Comparison of ENCODE assay signal across 1 cellular context in the genomic region with DNA sequence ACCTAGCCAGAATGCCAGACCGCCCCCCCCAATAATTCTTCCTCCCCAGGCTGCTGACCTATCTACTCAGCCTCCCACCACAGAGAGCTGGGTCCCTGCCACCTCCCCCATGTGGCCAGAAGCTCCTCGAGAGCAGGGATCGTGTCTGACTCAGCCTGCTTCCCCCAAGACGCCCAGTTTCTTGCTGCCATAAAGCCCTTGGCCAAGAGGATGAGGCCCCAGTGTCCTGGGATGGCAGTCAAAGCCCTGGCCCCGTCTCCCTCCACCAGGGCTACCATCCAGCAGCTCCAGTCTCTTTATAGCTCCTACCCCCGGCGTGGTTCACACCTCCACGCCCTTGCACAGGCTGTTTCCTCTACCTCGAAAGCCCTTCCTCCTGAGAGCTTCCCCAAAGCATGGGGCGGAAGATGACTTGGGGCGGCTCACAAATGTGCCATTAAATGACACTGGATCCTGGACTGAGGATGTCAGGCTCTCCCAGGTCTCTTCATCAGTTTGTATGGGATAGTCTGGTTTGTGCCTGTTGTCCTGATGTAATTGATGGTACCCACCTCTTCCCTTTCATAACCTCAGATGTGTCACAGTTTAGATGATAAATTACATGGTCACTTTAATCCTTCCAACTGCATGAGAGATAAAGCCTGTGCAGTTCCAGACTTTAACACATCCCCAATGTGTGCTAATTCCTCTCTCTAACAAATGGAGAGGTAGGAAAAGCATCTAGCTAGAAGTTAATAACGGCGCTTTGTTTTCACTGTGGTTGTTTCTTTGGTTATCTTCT.
TF ChIP-seq lines count a peak whose summit lies in the region.

No MANE protein-coding gene starts in this region.

TF ChIP-seq in HepG2, 621 proteins besides CTCF, POLR2A, EP300 and RAD21 (continued from another document):
- TF ChIP-seq, protein P1, sequence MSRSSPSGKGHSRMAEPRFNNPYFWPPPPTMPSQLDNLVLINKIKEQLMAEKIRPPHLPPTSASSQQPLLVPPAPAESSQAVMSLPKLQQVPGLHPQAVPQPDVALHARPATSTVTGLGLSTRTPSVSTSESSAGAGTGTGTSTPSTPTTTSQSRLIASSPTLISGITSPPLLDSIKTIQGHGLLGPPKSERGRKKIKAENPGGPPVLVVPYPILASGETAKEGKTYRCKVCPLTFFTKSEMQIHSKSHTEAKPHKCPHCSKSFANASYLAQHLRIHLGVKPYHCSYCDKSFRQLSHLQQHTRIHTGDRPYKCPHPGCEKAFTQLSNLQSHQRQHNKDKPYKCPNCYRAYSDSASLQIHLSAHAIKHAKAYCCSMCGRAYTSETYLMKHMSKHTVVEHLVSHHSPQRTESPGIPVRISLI (CRISPR knock-in tag; IDR thresholded peaks at IDR 0.05; ENCODE audit: borderline replicate concordance): no peak
- TF ChIP-seq RFXANK (CRISPR knock-in tag; IDR thresholded peaks at IDR 0.05) (no peak), U2AF1 (optimal IDR thresholded peaks at IDR 0.05; ENCODE audit: low read depth, low read length) (no peak), ZNF44 (CRISPR knock-in tag; IDR thresholded peaks at IDR 0.05) (no peak), ZNF160 (CRISPR knock-in tag; IDR thresholded peaks at IDR 0.05) (no peak), ZNF501 (CRISPR knock-in tag; IDR thresholded peaks at IDR 0.05) (no peak), ZNF33A (CRISPR knock-in tag; IDR thresholded peaks at IDR 0.05; ENCODE audit: borderline replicate concordance) (no peak), ZBTB3 (CRISPR knock-in tag; IDR thresholded peaks at IDR 0.05; ENCODE audit: borderline replicate concordance, low read depth) (no peak), SSRP1 (CRISPR knock-in tag; IDR thresholded peaks at IDR 0.05) (no peak), ZNF883 (CRISPR knock-in tag; IDR thresholded peaks at IDR 0.05; ENCODE audit: not compliant biosample characterization) (no peak), ONECUT2 (CRISPR knock-in tag; IDR thresholded peaks at IDR 0.05) (no peak), ZNF432 (CRISPR knock-in tag; IDR thresholded peaks at IDR 0.05; ENCODE audit: borderline replicate concordance) (no peak), ZSCAN25 (CRISPR knock-in tag; IDR thresholded peaks at IDR 0.05) (no peak)
- TF ChIP-seq, protein P2, sequence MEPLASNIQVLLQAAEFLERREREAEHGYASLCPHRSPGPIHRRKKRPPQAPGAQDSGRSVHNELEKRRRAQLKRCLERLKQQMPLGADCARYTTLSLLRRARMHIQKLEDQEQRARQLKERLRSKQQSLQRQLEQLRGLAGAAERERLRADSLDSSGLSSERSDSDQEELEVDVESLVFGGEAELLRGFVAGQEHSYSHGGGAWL (CRISPR knock-in tag; IDR thresholded peaks at IDR 0.05): no peak
- TF ChIP-seq, protein P3, sequence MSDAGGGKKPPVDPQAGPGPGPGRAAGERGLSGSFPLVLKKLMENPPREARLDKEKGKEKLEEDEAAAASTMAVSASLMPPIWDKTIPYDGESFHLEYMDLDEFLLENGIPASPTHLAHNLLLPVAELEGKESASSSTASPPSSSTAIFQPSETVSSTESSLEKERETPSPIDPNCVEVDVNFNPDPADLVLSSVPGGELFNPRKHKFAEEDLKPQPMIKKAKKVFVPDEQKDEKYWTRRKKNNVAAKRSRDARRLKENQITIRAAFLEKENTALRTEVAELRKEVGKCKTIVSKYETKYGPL (CRISPR knock-in tag; IDR thresholded peaks at IDR 0.05): no peak
- TF ChIP-seq, protein P4, sequence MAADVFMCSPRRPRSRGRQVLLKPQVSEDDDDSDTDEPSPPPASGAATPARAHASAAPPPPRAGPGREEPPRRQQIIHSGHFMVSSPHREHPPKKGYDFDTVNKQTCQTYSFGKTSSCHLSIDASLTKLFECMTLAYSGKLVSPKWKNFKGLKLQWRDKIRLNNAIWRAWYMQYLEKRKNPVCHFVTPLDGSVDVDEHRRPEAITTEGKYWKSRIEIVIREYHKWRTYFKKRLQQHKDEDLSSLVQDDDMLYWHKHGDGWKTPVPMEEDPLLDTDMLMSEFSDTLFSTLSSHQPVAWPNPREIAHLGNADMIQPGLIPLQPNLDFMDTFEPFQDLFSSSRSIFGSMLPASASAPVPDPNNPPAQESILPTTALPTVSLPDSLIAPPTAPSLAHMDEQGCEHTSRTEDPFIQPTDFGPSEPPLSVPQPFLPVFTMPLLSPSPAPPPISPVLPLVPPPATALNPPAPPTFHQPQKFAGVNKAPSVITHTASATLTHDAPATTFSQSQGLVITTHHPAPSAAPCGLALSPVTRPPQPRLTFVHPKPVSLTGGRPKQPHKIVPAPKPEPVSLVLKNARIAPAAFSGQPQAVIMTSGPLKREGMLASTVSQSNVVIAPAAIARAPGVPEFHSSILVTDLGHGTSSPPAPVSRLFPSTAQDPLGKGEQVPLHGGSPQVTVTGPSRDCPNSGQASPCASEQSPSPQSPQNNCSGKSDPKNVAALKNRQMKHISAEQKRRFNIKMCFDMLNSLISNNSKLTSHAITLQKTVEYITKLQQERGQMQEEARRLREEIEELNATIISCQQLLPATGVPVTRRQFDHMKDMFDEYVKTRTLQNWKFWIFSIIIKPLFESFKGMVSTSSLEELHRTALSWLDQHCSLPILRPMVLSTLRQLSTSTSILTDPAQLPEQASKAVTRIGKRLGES (CRISPR knock-in tag; IDR thresholded peaks at IDR 0.05; ENCODE audit: borderline replicate concordance): no peak
- TF ChIP-seq, protein P5, sequence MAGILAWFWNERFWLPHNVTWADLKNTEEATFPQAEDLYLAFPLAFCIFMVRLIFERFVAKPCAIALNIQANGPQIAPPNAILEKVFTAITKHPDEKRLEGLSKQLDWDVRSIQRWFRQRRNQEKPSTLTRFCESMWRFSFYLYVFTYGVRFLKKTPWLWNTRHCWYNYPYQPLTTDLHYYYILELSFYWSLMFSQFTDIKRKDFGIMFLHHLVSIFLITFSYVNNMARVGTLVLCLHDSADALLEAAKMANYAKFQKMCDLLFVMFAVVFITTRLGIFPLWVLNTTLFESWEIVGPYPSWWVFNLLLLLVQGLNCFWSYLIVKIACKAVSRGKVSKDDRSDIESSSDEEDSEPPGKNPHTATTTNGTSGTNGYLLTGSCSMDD (CRISPR knock-in tag; IDR thresholded peaks at IDR 0.05): no peak
- TF ChIP-seq, protein P6, sequence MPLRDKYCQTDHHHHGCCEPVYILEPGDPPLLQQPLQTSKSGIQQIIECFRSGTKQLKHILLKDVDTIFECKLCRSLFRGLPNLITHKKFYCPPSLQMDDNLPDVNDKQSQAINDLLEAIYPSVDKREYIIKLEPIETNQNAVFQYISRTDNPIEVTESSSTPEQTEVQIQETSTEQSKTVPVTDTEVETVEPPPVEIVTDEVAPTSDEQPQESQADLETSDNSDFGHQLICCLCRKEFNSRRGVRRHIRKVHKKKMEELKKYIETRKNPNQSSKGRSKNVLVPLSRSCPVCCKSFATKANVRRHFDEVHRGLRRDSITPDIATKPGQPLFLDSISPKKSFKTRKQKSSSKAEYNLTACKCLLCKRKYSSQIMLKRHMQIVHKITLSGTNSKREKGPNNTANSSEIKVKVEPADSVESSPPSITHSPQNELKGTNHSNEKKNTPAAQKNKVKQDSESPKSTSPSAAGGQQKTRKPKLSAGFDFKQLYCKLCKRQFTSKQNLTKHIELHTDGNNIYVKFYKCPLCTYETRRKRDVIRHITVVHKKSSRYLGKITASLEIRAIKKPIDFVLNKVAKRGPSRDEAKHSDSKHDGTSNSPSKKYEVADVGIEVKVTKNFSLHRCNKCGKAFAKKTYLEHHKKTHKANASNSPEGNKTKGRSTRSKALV (CRISPR knock-in tag; IDR thresholded peaks at IDR 0.05): no peak
- TF ChIP-seq, protein P7, sequence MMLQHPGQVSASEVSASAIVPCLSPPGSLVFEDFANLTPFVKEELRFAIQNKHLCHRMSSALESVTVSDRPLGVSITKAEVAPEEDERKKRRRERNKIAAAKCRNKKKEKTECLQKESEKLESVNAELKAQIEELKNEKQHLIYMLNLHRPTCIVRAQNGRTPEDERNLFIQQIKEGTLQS (CRISPR knock-in tag; IDR thresholded peaks at IDR 0.05): no peak
TF ChIP-seq in HepG2: peak in this region for 0.
